ENCODE assay signal across 1 cellular context in genomic region chr3:67540198-67540894, GRCh38.
TF ChIP-seq lines count a peak whose summit lies in the region.

No MANE protein-coding gene starts in this region.

TF ChIP-seq in GM23338, 12 proteins besides CTCF, POLR2A, EP300 and RAD21 (continued from another document):
- TF ChIP-seq ZNF462 (CRISPR knock-in tag; IDR thresholded peaks at IDR 0.05) (no peak), EZH2phosphoT487 (IDR thresholded peaks at IDR 0.05; ENCODE audit: unreplicated experiment) (no peak)
